22 cellular contexts compared by ENCODE assay signal in the genomic region with DNA sequence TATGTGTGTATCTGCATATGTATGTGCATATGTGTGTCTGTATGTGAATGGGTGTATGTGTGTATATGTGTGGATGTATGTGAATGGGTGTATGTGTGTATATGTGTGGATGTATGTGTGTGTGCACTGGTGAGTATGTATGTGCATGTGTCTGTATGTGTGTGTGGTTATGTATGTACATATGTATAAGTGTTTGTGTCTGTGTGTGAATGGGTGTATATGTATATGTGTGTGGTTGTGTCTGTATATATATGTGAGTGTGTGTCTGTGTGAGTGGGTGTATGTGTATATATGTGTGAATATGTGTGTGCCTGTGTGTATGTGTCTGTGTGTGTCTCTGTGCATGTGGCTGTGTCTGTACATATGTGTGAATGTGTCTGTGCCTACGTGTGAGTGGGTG.
"Had no signal": no experiment of that assay in that cellular context is flagged by ENCODE, and none has a peak within 500 bp of the region (broad histone marks: within the 10 kb centered on the region; RNA-seq: fewer than 3 reads in every experiment).

No MANE protein-coding gene starts in this region.

- FAIRE-seq: colon, endothelial cell of umbilical vein, frontal cortex, islet of Langerhans, keratinocyte had no signal

- H3K36me3 ChIP-seq: esophagus muscularis mucosa, gastroesophageal sphincter, heart right ventricle, left lung, lower lobe of right lung had no signal

- H3K4me3 ChIP-seq: coronary artery, dorsolateral prefrontal cortex, esophagus muscularis mucosa, gastroesophageal sphincter, heart right ventricle, left lung, lower lobe of right lung had no signal

- DNase-seq: dermis blood vessel endothelial cell; dorsolateral prefrontal cortex; effector CD4-positive, alpha-beta T cell; effector memory CD4-positive, alpha-beta T cell; foreskin keratinocyte; glutamatergic neuron; head of caudate nucleus; heart right ventricle; hippocampal formation; left cardiac atrium; left ventricle myocardium superior; lower lobe of right lung; mesenchymal stem cell had no signal

- H3K27me3 ChIP-seq: dorsolateral prefrontal cortex, foreskin keratinocyte, gastroesophageal sphincter, left lung had no signal
